ENCODE assay signal across 9 cellular contexts in genomic region chr1:166156674-166157073, GRCh38.
"Had no signal": no experiment of that assay in that cellular context is flagged by ENCODE, and none has a peak within 500 bp of the region (broad histone marks: within the 10 kb centered on the region; RNA-seq: fewer than 3 reads in every experiment).

No MANE protein-coding gene starts in this region.

- H3K36me3 ChIP-seq: HAP-1 had no signal

- H3K9me3 ChIP-seq: HAP-1 had no signal

- H3K4me1 ChIP-seq: HAP-1 had no signal

- H3K27ac ChIP-seq: GM23248 had no signal

- DNase-seq: GM23248, GOT3, H7, H9, HCEC 1CT, HFFc6 had no signal

- ATAC-seq: GM23338, HCT116 had no signal

- H3K4me1 Mint-ChIP-seq: GM23338 had no signal

- H3K27ac Mint-ChIP-seq: GM23338, H9, HFFc6 had no signal

- H3K9me3 Mint-ChIP-seq: GM23338, H9 had no signal

- H3K4me3 ChIP-seq: GM23248, GM23338, HAP-1 had no signal

- H3K4me3 Mint-ChIP-seq: GM23338, H9, HFFc6 had no signal
